In the genomic region with DNA sequence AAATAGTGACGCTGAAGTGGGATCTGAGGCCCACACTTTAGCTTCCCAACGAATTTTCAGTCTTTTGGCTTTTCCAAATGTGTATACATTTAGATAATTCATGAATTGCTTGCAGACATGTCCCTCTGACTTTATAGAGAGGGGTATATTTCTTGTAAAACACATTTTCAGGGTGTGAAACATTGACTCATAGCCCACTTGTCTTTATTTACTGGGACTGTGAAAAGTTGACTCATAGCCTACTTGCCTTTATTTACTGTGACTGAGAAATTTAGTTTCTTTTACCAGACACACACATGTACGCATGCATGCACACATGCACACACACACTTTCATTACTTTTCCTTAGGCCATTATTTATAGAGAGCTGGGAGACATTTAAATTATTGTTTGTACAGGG, we compare ENCODE assay signal across 10 cellular contexts.
A peak's percentile ranks its signal among the peaks of the same experiment; 100 is the strongest.
DNase-seq lines count a peak whose midpoint lies in the region; ATAC-seq and TF ChIP-seq lines count a peak whose summit lies in the region.
"Had no signal": no experiment of that assay in that cellular context is flagged by ENCODE, and none has a peak within 500 bp of the region (broad histone marks: within the 10 kb centered on the region; RNA-seq: fewer than 3 reads in every experiment).

No MANE protein-coding gene starts in this region.

- H3K4me3 Mint-ChIP-seq in memory B cell, result no peak overlapping the region
- no peak overlapping the region for H3K4me3 Mint-ChIP-seq in T-helper 2 cell treated with Interferon-gamma antibody and Interleukin-4, amounts not matched to agents 5 μg/mL and 100 μg/mL, for 36 hours
- H3K4me3 Mint-ChIP-seq: activated B cell treated with CpG ODN at 0.5 μM for 24 hours had no signal

- H3F3A ChIP-seq in GM23248 (ENCODE audit: insufficient read depth), result peaks cover 28% of the 10 kb centered on the region

- H3K4me1 Mint-ChIP-seq in memory B cell, result peaks cover 2% of the 10 kb centered on the region
- H3K4me1 Mint-ChIP-seq in T-helper 2 cell treated with Interferon-gamma antibody and Interleukin-4, amounts not matched to agents 5 μg/mL and 100 μg/mL, for 36 hours (ENCODE audit: low read depth), result peaks cover 20% of the 10 kb centered on the region

- H3K9me2 ChIP-seq in GM23248 (ENCODE audit: insufficient read depth), result 0 out of 2 replicates have a peak, but pooled peaks cover 4% of the 10 kb centered on the region

- H2AFZ ChIP-seq in GM23248, result no peak overlapping the region

- no peaks in the 10 kb centered on the region for H3K9me3 ChIP-seq in GM23248 (ENCODE audit: low read depth)
- H3K9me3 ChIP-seq in transverse colon, result no peaks in the 10 kb centered on the region
- H3K9me3 ChIP-seq in effector memory CD4-positive, alpha-beta T cell (ENCODE audit: control insufficient read depth, low read length), result no peaks in the 10 kb centered on the region

- in situ Hi-C loops in GM23248 (cut with MboI) (no loop called here), transverse colon (cut with MboI; ENCODE audit: low pct_ligation_motif_present in 1 of 4, low pct_unique_long_range_greater_than_20kb in 1 of 4, low sequenced_read_pairs in 3 of 4) (no loop called here)

- TF ChIP-seq EP300 in transverse colon (IDR thresholded peaks at IDR 0.05; ENCODE audit: low read depth), result no peak

- H3K27ac ChIP-seq in GM23248 (0 out of 2 replicates have a peak overlapping the region, but pooled peaks have one; percentile 2), transverse colon (no peak overlapping the region)
- no peak overlapping the region for H3K27ac ChIP-seq in effector memory CD4-positive, alpha-beta T cell (ENCODE audit: insufficient read depth, low read length, poor library complexity, severe bottlenecking)

- no peak overlapping the region for H3K9ac ChIP-seq in GM23248

- H3K79me2 ChIP-seq in GM23248 (ENCODE audit: insufficient read depth), result no peaks in the 10 kb centered on the region

- H3K27me3 Mint-ChIP-seq in memory B cell, result no peaks in the 10 kb centered on the region
- H3K27me3 Mint-ChIP-seq in T-helper 2 cell treated with Interferon-gamma antibody and Interleukin-4, amounts not matched to agents 5 μg/mL and 100 μg/mL, for 36 hours (ENCODE audit: low read depth), result peaks cover 6% of the 10 kb centered on the region
- H3K27me3 Mint-ChIP-seq: activated B cell treated with CpG ODN at 0.5 μM for 24 hours had no signal

- peak overlapping the region; percentile 31 for H3K27ac Mint-ChIP-seq in memory B cell
- no peak overlapping the region for H3K27ac Mint-ChIP-seq in T-helper 2 cell treated with Interferon-gamma antibody and Interleukin-4, amounts not matched to agents 5 μg/mL and 100 μg/mL, for 36 hours
- H3K27ac Mint-ChIP-seq: activated B cell treated with CpG ODN at 0.5 μM for 24 hours had no signal

- no peaks in the 10 kb centered on the region for H3K27me3 ChIP-seq in GM23248 (replicated peaks; ENCODE audit: insufficient read depth)
- H3K27me3 ChIP-seq in transverse colon, result no peaks in the 10 kb centered on the region
- H3K27me3 ChIP-seq in effector memory CD4-positive, alpha-beta T cell (replicated peaks; ENCODE audit: control insufficient read depth, insufficient read depth, low read length, poor library complexity, severe bottlenecking), result no peaks in the 10 kb centered on the region

- peaks cover 28% of the 10 kb centered on the region for H3K4me1 ChIP-seq in GM23248 (ENCODE audit: insufficient read depth)
- peaks cover 0 to 5% (median 0%) of the 10 kb centered on the region in 4 donors for H3K4me1 ChIP-seq in transverse colon
- H3K4me1 ChIP-seq in effector memory CD4-positive, alpha-beta T cell (ENCODE audit: control insufficient read depth, insufficient read depth, low read length, poor library complexity, severe bottlenecking), result no peaks in the 10 kb centered on the region

- no peaks in the 10 kb centered on the region for H3K9me3 Mint-ChIP-seq in memory B cell
- no peaks in the 10 kb centered on the region for H3K9me3 Mint-ChIP-seq in T-helper 2 cell treated with Interferon-gamma antibody and Interleukin-4, amounts not matched to agents 5 μg/mL and 100 μg/mL, for 36 hours

- peak overlapping the region; percentile 23 for H3K4me2 ChIP-seq in GM23248 (ENCODE audit: unreplicated experiment)

- peaks cover 4% of the 10 kb centered on the region for H3K36me3 Mint-ChIP-seq in memory B cell
- peaks cover 12% of the 10 kb centered on the region for H3K36me3 Mint-ChIP-seq in T-helper 2 cell treated with Interferon-gamma antibody and Interleukin-4, amounts not matched to agents 5 μg/mL and 100 μg/mL, for 36 hours (ENCODE audit: low read depth)

- TF ChIP-seq CTCF in transverse colon (IDR thresholded peaks at IDR 0.05), result no peak

- H3K4me3 ChIP-seq in GM23248 (no peak overlapping the region), transverse colon (no peak overlapping the region)
- H3K4me3 ChIP-seq in effector memory CD4-positive, alpha-beta T cell (ENCODE audit: insufficient read depth, low read depth, low read length, poor library complexity, severe bottlenecking), result no peak overlapping the region

- no peak for TF ChIP-seq POLR2A in transverse colon (IDR thresholded peaks at IDR 0.05)

- H3K36me3 ChIP-seq in GM23248 (ENCODE audit: low read depth) (no peaks in the 10 kb centered on the region), transverse colon (no peaks in the 10 kb centered on the region)
- H3K36me3 ChIP-seq in effector memory CD4-positive, alpha-beta T cell (ENCODE audit: control insufficient read depth, insufficient read depth, low read length), result no peaks in the 10 kb centered on the region

- H4K20me1 ChIP-seq in GM23248 (ENCODE audit: insufficient read depth), result no peaks in the 10 kb centered on the region

- ATAC-seq in GM18867 (IDR thresholded peaks at IDR 0.05; ENCODE audit: unreplicated experiment) (peak; percentile 87), HG03469 (IDR thresholded peaks at IDR 0.05; ENCODE audit: unreplicated experiment) (peak; percentile 84), memory B cell (ENCODE audit: low read depth) (no peak), left lobe of liver (no peak)

- intact Hi-C loops in transverse colon (cut with DNase I; ENCODE audit: low total_unique reads), result no loop called here

- WGBS in GM23248 (ENCODE audit: low coverage in 1 of 2, low lambda C conversion rate in 2 of 2, missing lambda C conversion rate in 2 of 2), 2 experiments, result 82 to 83% methylated on average over 3 of the region's 3 CpGs
- WGBS in transverse colon (ENCODE audit: low coverage in 1 of 2), 2 donors, result 77 to 95% methylated on average over 3 of the region's 3 CpGs

- DNase-seq in GM23248 (peak; percentile 42), memory B cell (ENCODE audit: low spot score in 2 of 2) (no peak), transverse colon (no peak), left lobe of liver (ENCODE audit: low spot score) (no peak)
- no peak for DNase-seq in effector memory CD4-positive, alpha-beta T cell
- DNase-seq in T-helper 2 cell treated with Interferon-gamma antibody and Interleukin-4, amounts not matched to agents 5 μg/mL and 100 μg/mL, for 36 hours (ENCODE audit: low spot score), result no peak
- DNase-seq: activated B cell treated with CpG ODN at 0.5 μM for 24 hours, NCI-H69 had no signal

Comparison
In these comparisons a context has a peak if more than half of its experiments do, and no peak if none do; other contexts are left out.
1. ATAC-seq: peak in GM18867 (single experiment) and HG03469 (single experiment); none in memory B cell (single experiment) and left lobe of liver (single experiment).